Comparison of ENCODE assay signal across 1 cellular context in genomic region chr10:5284311-5285057, GRCh38.
TF ChIP-seq lines count a peak whose summit lies in the region.

No MANE protein-coding gene starts in this region.

TF ChIP-seq in K562, 482 proteins besides CTCF, POLR2A, EP300 and RAD21 (continued from another document):
- no peak for TF ChIP-seq ZNF23 (CRISPR knock-in tag; IDR thresholded peaks at IDR 0.05)
- TF ChIP-seq SMARCA4 (IDR thresholded peaks at IDR 0.05): peak; percentile 78
- no peak for TF ChIP-seq ZC3H11A (IDR thresholded peaks at IDR 0.05; ENCODE audit: low read depth, low read length)
- no peak for TF ChIP-seq ZNF354B (CRISPR knock-in tag; IDR thresholded peaks at IDR 0.05)
- no peak for TF ChIP-seq ZNF785 (CRISPR knock-in tag; IDR thresholded peaks at IDR 0.05)
- peak; percentile 94 for TF ChIP-seq MAFK (IDR thresholded peaks at IDR 0.05; ENCODE audit: low read length)
- TF ChIP-seq HDAC2 (IDR thresholded peaks at IDR 0.05): no peak
- TF ChIP-seq GATAD2A (IDR thresholded peaks at IDR 0.05): no peak
- TF ChIP-seq NR2F6 (CRISPR knock-in tag; IDR thresholded peaks at IDR 0.05): no peak
- TF ChIP-seq POLR3G (IDR thresholded peaks at IDR 0.05; ENCODE audit: extremely low read depth, insufficient read length, insufficient replicate concordance): no peak
- 0 out of 2 replicates have a peak, but pooled peaks have one; percentile 5 for TF ChIP-seq TEAD2 (tag; IDR thresholded peaks at IDR 0.05)
- TF ChIP-seq, protein P1, sequence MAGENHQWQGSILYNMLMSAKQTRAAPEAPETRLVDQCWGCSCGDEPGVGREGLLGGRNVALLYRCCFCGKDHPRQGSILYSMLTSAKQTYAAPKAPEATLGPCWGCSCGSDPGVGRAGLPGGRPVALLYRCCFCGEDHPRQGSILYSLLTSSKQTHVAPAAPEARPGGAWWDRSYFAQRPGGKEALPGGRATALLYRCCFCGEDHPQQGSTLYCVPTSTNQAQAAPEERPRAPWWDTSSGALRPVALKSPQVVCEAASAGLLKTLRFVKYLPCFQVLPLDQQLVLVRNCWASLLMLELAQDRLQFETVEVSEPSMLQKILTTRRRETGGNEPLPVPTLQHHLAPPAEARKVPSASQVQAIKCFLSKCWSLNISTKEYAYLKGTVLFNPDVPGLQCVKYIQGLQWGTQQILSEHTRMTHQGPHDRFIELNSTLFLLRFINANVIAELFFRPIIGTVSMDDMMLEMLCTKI (IDR thresholded peaks at IDR 0.05; ENCODE audit: partially characterized antibody): no peak
- no peak for TF ChIP-seq PHF20 (IDR thresholded peaks at IDR 0.05; ENCODE audit: partially characterized antibody)
- peak; percentile 88 for TF ChIP-seq BACH1 (tag; IDR thresholded peaks at IDR 0.05)
- peak; percentile 89 for TF ChIP-seq NFE2L1 (tag; IDR thresholded peaks at IDR 0.05; ENCODE audit: borderline replicate concordance, low read depth)
- TF ChIP-seq, protein P2, sequence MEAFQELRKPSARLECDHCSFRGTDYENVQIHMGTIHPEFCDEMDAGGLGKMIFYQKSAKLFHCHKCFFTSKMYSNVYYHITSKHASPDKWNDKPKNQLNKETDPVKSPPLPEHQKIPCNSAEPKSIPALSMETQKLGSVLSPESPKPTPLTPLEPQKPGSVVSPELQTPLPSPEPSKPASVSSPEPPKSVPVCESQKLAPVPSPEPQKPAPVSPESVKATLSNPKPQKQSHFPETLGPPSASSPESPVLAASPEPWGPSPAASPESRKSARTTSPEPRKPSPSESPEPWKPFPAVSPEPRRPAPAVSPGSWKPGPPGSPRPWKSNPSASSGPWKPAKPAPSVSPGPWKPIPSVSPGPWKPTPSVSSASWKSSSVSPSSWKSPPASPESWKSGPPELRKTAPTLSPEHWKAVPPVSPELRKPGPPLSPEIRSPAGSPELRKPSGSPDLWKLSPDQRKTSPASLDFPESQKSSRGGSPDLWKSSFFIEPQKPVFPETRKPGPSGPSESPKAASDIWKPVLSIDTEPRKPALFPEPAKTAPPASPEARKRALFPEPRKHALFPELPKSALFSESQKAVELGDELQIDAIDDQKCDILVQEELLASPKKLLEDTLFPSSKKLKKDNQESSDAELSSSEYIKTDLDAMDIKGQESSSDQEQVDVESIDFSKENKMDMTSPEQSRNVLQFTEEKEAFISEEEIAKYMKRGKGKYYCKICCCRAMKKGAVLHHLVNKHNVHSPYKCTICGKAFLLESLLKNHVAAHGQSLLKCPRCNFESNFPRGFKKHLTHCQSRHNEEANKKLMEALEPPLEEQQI (IDR thresholded peaks at IDR 0.05): peak; percentile 73; the same call in 1 of the 2 replicates
- no peak for TF ChIP-seq ZNF24 (IDR thresholded peaks at IDR 0.05)
- TF ChIP-seq GABPA (tag; conservative IDR thresholded peaks at IDR 0.05; ENCODE audit: low read depth): peak; percentile 76
- no peak for TF ChIP-seq TFAM (CRISPR knock-in tag; conservative IDR thresholded peaks at IDR 0.05)
- peak; percentile 35; the same call in 1 of the 2 replicates for TF ChIP-seq NCOR1 (IDR thresholded peaks at IDR 0.05)
- TF ChIP-seq LCOR (CRISPR knock-in tag; IDR thresholded peaks at IDR 0.05): no peak
- TF ChIP-seq DACH1 (IDR thresholded peaks at IDR 0.05; ENCODE audit: partially characterized antibody): no peak
- no peak for TF ChIP-seq PHB2 (IDR thresholded peaks at IDR 0.05; ENCODE audit: low read depth)
- no peak for TF ChIP-seq ZNF165 (CRISPR knock-in tag; IDR thresholded peaks at IDR 0.05; ENCODE audit: borderline replicate concordance)
